22 cellular contexts compared by ENCODE assay signal in the genomic region with DNA sequence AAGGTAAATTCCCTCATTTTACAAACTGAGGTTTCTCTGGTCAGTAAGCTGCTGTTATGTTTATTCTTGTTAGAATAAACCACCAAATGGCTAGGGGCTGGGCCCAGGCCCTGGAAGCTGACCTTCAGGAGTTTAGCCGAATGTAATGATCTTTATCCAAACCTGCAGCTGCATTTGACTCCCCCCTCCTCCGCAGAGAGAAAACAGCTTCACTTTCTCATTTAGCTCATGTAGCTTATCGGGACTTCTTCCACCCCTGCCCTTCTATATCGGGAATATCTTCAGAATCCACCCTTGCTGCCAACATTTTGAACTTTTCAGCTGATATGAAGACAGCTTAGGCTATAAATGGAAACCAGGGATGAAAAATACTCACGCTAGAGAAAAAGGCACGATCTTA.
DNase-seq lines count a peak whose midpoint lies in the region; ATAC-seq, FAIRE-seq and TF ChIP-seq lines count a peak whose summit lies in the region.
"Had no signal": no experiment of that assay in that cellular context is flagged by ENCODE, and none has a peak within 500 bp of the region (broad histone marks: within the 10 kb centered on the region; RNA-seq: fewer than 3 reads in every experiment).

No MANE protein-coding gene starts in this region.

- H2AFZ ChIP-seq in IMR-90 (replicated peaks; ENCODE audit: low read length, poor library complexity) (no peak overlapping the region), K562 (ENCODE audit: low read depth, low read length) (no peak overlapping the region)
- H2AFZ ChIP-seq: neural progenitor cell had no signal

- H3K23ac ChIP-seq in IMR-90 (ENCODE audit: low read depth, low read length) = no peak overlapping the region

- peaks cover 20% of the 10 kb centered on the region for H3K4me1 Mint-ChIP-seq in progenitor cell of endocrine pancreas (ENCODE audit: low read depth)
- H3K4me1 Mint-ChIP-seq in activated naive CD4-positive, alpha-beta T cell treated with anti-CD3 and anti-CD28 coated beads, Interleukin-2, amount 10 ng/mL, durations not matched to agents 7 days and 5 days = no peaks in the 10 kb centered on the region

- H3K27me3 Mint-ChIP-seq in progenitor cell of endocrine pancreas = no peaks in the 10 kb centered on the region
- H3K27me3 Mint-ChIP-seq in activated naive CD4-positive, alpha-beta T cell treated with anti-CD3 and anti-CD28 coated beads, Interleukin-2, amount 10 ng/mL, durations not matched to agents 7 days and 5 days = no peaks in the 10 kb centered on the region
- H3K27me3 Mint-ChIP-seq: activated naive CD8-positive, alpha-beta T cell treated with anti-CD3 and anti-CD28 coated beads, Interleukin-2, amount 50 U/mL, for 24 hours had no signal

- TF ChIP-seq POLR2A in IMR-90 (IDR thresholded peaks at IDR 0.05; ENCODE audit: low read depth, low read length) (no peak), K562 (conservative IDR thresholded peaks at IDR 0.05) (no peak)

- peaks cover 13% of the 10 kb centered on the region for H3K9me1 ChIP-seq in IMR-90 (ENCODE audit: insufficient read depth, low read length)
- H3K9me1 ChIP-seq in K562 (ENCODE audit: control insufficient read depth, insufficient read depth, low read length) = no peaks in the 10 kb centered on the region

- H3K9me3 Mint-ChIP-seq in progenitor cell of endocrine pancreas (ENCODE audit: low read depth) = no peaks in the 10 kb centered on the region
- H3K9me3 Mint-ChIP-seq in activated naive CD4-positive, alpha-beta T cell treated with anti-CD3 and anti-CD28 coated beads, Interleukin-2, amount 10 ng/mL, durations not matched to agents 7 days and 5 days = no peaks in the 10 kb centered on the region
- H3K9me3 Mint-ChIP-seq: activated naive CD8-positive, alpha-beta T cell treated with anti-CD3 and anti-CD28 coated beads, Interleukin-2, amount 50 U/mL, for 24 hours; CD8-positive, alpha-beta T cell; neural progenitor cell had no signal

- no TSS peak for BruUV-seq in IMR-90 (replicated peaks; lab: Mats Ljungman, UMichigan)
- no TSS peak for BruUV-seq in K562 (replicated peaks; lab: Mats Ljungman, UMichigan)

- peak; percentile 34 for ATAC-seq in IMR-90 (ENCODE audit: low read depth)
- peak; percentile 72 for ATAC-seq in K562
- ATAC-seq in heart right ventricle = peak in 5 of 8 donors; percentile 23 to 62 (median 43)
- no peak for ATAC-seq in GM18519 (IDR thresholded peaks at IDR 0.05; ENCODE audit: low FRiP score, unreplicated experiment)
- no peak for ATAC-seq in GM21381 (IDR thresholded peaks at IDR 0.05; ENCODE audit: unreplicated experiment)
- ATAC-seq: activated CD4-positive, CD25-positive, alpha-beta regulatory T cell treated with anti-CD3 and anti-CD28 coated beads, Interleukin-2, amount 50 U/mL, for 24 hours; activated naive CD8-positive, alpha-beta T cell treated with anti-CD3 and anti-CD28 coated beads, Interleukin-2, amount 50 U/mL, for 24 hours; CD8-positive, alpha-beta T cell had no signal

- peaks cover 7% of the 10 kb centered on the region for H3K36me3 ChIP-seq in IMR-90 (ENCODE audit: control insufficient read depth, insufficient read depth, low read length)
- peaks cover 92% of the 10 kb centered on the region for H3K36me3 ChIP-seq in K562 (ENCODE audit: control insufficient read depth, insufficient read depth, low read length)
- H3K36me3 ChIP-seq in heart right ventricle = peaks cover 0 to 83% (median 3%) of the 10 kb centered on the region in 9 donors

- H2BK5ac ChIP-seq in IMR-90 (ENCODE audit: low read depth, low read length, poor library complexity, severe bottlenecking) = peak overlapping the region; percentile 18

- H3K9ac ChIP-seq in IMR-90 (ENCODE audit: low read depth, low read length) (no peak overlapping the region), K562 (ENCODE audit: insufficient read depth in 1 of 2, low read depth in 2 of 2, low read length in 2 of 2) (no peak overlapping the region)
- H3K9ac ChIP-seq: neural progenitor cell had no signal

- CTCF ChIA-PET in IMR-90 (lab: Yijun Ruan, JAX) (interaction anchor here (0.8 kb wide), 1 partner anchor 18 kb away, joined by 3 read pairs; no protein-coding TSS in a partner anchor), K562 (lab: Yijun Ruan, JAX; ENCODE audit: low intra/inter-chr PET ratio) (no interaction called here)
- CTCF ChIA-PET in activated naive CD4-positive, alpha-beta T cell treated with anti-CD3 and anti-CD28 coated beads, Interleukin-2, amount 10 ng/mL, durations not matched to agents 7 days and 5 days (lab: Charles Lee) = interaction anchor here (1.7 to 1.8 kb wide), 2 partner anchors 27 to 130 kb away, joined by 3 to 10 read pairs; no protein-coding TSS in a partner anchor

- no peak for TF ChIP-seq EP300 in K562 (IDR thresholded peaks at IDR 0.05; ENCODE audit: low read length)

- DNase-seq in IMR-90 (peak; percentile 19), K562 (ENCODE audit: extremely low read depth in 1 of 4, low spot score in 3 of 4) (peak in 2 of 4 experiments; percentile 55 to 75), heart right ventricle (no peak), progenitor cell of endocrine pancreas (ENCODE audit: low spot score, unreplicated experiment) (no peak)
- DNase-seq in activated naive CD4-positive, alpha-beta T cell (lab: John Stamatoyannopoulos, UW) = no peak
- no peak for DNase-seq in activated naive CD4-positive, alpha-beta T cell treated with anti-CD3 and anti-CD28 coated beads, Interleukin-2, amount 10 ng/mL, durations not matched to agents 7 days and 5 days
- DNase-seq: activated CD8-positive, alpha-beta memory T cell treated with anti-CD3 and anti-CD28 coated beads for 24 hours; activated naive CD8-positive, alpha-beta T cell treated with anti-CD3 and anti-CD28 coated beads, Interleukin-2, amount 50 U/mL, for 24 hours; CD8-positive, alpha-beta T cell; DMS79 treated with DMSO at 0.1 percent for 48 hours; Karpas-422; NCI-H1092; NCI-H2081; NCI-H524 treated with DMSO at 0.1 percent for 48 hours; SIG-M5; stimulated activated naive CD4-positive, alpha-beta T cell treated with Interleukin-2 at 50 U/mL for 16 hours had no signal

- H3K4me2 ChIP-seq in IMR-90 (ENCODE audit: low read depth, low read length) = peak overlapping the region; percentile 48
- no peak overlapping the region; the same call in 1 of the 2 replicates for H3K4me2 ChIP-seq in K562 (ENCODE audit: insufficient read depth, low read length)
- H3K4me2 ChIP-seq: neural progenitor cell had no signal

- H3K4ac ChIP-seq in IMR-90 (ENCODE audit: low read depth, low read length) = peak overlapping the region; percentile 21; the same call in 1 of the 2 replicates

- in situ Hi-C loops in IMR-90 (cut with MboI; ENCODE audit: low sequenced_read_pairs) (no loop called here), K562 (cut with MboI) (no loop called here)

- H2AK5ac ChIP-seq in IMR-90 (ENCODE audit: low read depth, low read length) = no peak overlapping the region

- no peaks in the 10 kb centered on the region for H3K27me3 ChIP-seq in IMR-90 (ENCODE audit: control insufficient read depth, insufficient read depth, low read length)
- no peaks in the 10 kb centered on the region for H3K27me3 ChIP-seq in K562 (ENCODE audit: control insufficient read depth in 2 of 2, insufficient read depth in 2 of 2, low read length in 2 of 2)
- H3K27me3 ChIP-seq in heart right ventricle = no peaks in the 10 kb centered on the region
- H3K27me3 ChIP-seq: neural progenitor cell had no signal

- H3K9me3 ChIP-seq in IMR-90 (ENCODE audit: control insufficient read depth, insufficient read depth, low read length) (no peaks in the 10 kb centered on the region), K562 (replicated peaks; ENCODE audit: control insufficient read depth, insufficient read depth, low read depth, low read length) (no peaks in the 10 kb centered on the region), heart right ventricle (no peaks in the 10 kb centered on the region)

- H4K20me1 ChIP-seq in IMR-90 (ENCODE audit: insufficient read depth, low read length) (peaks cover 8% of the 10 kb centered on the region; the same call in 1 of the 2 replicates), K562 (replicated peaks; ENCODE audit: control insufficient read depth, insufficient read depth, low read length) (peaks cover 5% of the 10 kb centered on the region; the same call in 1 of the 2 replicates)

- peak overlapping the region; percentile 50; the same call in 1 of the 2 replicates for H2BK20ac ChIP-seq in IMR-90 (ENCODE audit: low read depth, low read length)

- TF ChIP-seq RAD21 in IMR-90 (IDR thresholded peaks at IDR 0.05; ENCODE audit: low read length) = no peak
- no peak for TF ChIP-seq RAD21 in K562 (CRISPR knock-in tag; conservative IDR thresholded peaks at IDR 0.05 in 1 of 2, IDR thresholded peaks at IDR 0.05 in 1 of 2)

- H3K4me1 ChIP-seq in IMR-90 (ENCODE audit: control insufficient read depth, insufficient read depth, low read length) (peaks cover 14% of the 10 kb centered on the region), K562 (replicated peaks in 1 of 2; ENCODE audit: control insufficient read depth in 2 of 2, insufficient read depth in 2 of 2, low read length in 2 of 2) (peaks cover 10 to 17% of the 10 kb centered on the region in 2 experiments; a peak in 3 of 5 replicates), heart right ventricle (peaks cover 9 to 63% (median 39%) of the 10 kb centered on the region in 9 donors)
- H3K4me1 ChIP-seq: neural progenitor cell had no signal

- FAIRE-seq in K562 (lab: Jason Lieb, UNC) = peak; percentile 68
- FAIRE-seq: bronchial epithelial cell, GM18507 had no signal

- H3K56ac ChIP-seq in IMR-90 (ENCODE audit: extremely low read depth, insufficient read depth, low read length) = 0 out of 2 replicates have a peak overlapping the region, but pooled peaks have one; percentile 21

- dilution Hi-C loops in IMR-90 (cut with HindIII; ENCODE audit: low sequenced_read_pairs, unreplicated experiment) = loop anchor here (25.0 kb wide), 1 partner anchor 133 kb away; no protein-coding TSS in a partner anchor

- peak overlapping the region; percentile 78 for H3K18ac ChIP-seq in IMR-90 (ENCODE audit: low read depth, low read length)

- POLR2A ChIA-PET in IMR-90 (lab: Charles Lee; ENCODE audit: unreplicated experiment) (no interaction called here), K562 (lab: Yijun Ruan, JAX) (interaction anchor here (0.6 to 2.2 kb wide), 6 partner anchors 9 to 531 kb away, joined by 3 to 6 read pairs (median 5); no protein-coding TSS in a partner anchor)

- H3K27ac ChIP-seq in IMR-90 (ENCODE audit: insufficient read depth, low read length) = 0 out of 2 replicates have a peak overlapping the region, but pooled peaks have one; percentile 22
- H3K27ac ChIP-seq in K562 (ENCODE audit: extremely low read depth, low read depth, low read length) = peak overlapping the region; percentile 15; the same call in 1 of the 3 replicates
- peak overlapping the region in 9 of 10 donors; percentile 4 to 84 (median 67) for H3K27ac ChIP-seq in heart right ventricle
- H3K27ac ChIP-seq: neural progenitor cell had no signal

- peaks cover 48 to 70% of the 10 kb centered on the region in 2 experiments for H3K79me1 ChIP-seq in IMR-90 (ENCODE audit: low read depth in 1 of 2, low read length in 2 of 2)

- no peak overlapping the region for H3K4me3 Mint-ChIP-seq in progenitor cell of endocrine pancreas (ENCODE audit: low read depth)
- no peak overlapping the region for H3K4me3 Mint-ChIP-seq in activated naive CD4-positive, alpha-beta T cell treated with anti-CD3 and anti-CD28 coated beads, Interleukin-2, amount 10 ng/mL, durations not matched to agents 7 days and 5 days
- H3K4me3 Mint-ChIP-seq: activated naive CD8-positive, alpha-beta T cell treated with anti-CD3 and anti-CD28 coated beads, Interleukin-2, amount 50 U/mL, for 24 hours; CD8-positive, alpha-beta T cell; neural progenitor cell had no signal

- H4K91ac ChIP-seq in IMR-90 (ENCODE audit: insufficient read depth, low read depth, low read length) = no peak overlapping the region

- H3K79me2 ChIP-seq in K562 (ENCODE audit: control insufficient read depth, insufficient read depth, low read length) = peaks cover 93% of the 10 kb centered on the region

- peaks cover 38% of the 10 kb centered on the region for H3K36me3 Mint-ChIP-seq in progenitor cell of endocrine pancreas (ENCODE audit: insufficient read depth)
- H3K36me3 Mint-ChIP-seq in activated naive CD4-positive, alpha-beta T cell treated with anti-CD3 and anti-CD28 coated beads, Interleukin-2, amount 10 ng/mL, durations not matched to agents 7 days and 5 days = peaks cover 45% of the 10 kb centered on the region

- 17% methylated on average over 2 of the region's 6 CpGs; no CpG with 5 or more reads in 1 of the 2 experiments for WGBS in IMR-90 (ENCODE audit: extremely low coverage in 2 of 2, insufficient read length in 1 of 2), 2 experiments
- WGBS in K562 (ENCODE audit: insufficient coverage, low coverage, missing lambda C conversion rate) = 13% methylated on average over 6 of the region's 6 CpGs
- WGBS in heart right ventricle, 2 donors = 23 to 39% methylated on average over 6 of the region's 6 CpGs

- intact Hi-C loops in IMR-90 (cut with micrococcal nuclease) = no loop called here
- intact Hi-C loops in K562 (cut with micrococcal nuclease) = no loop called here
- intact Hi-C loops in heart right ventricle (cut with DNase I) = no loop called here

- peak overlapping the region in 1 of 2 experiments; percentile 28; a peak in 1 of 4 replicates for H4K8ac ChIP-seq in IMR-90 (ENCODE audit: low read depth in 2 of 2, low read length in 2 of 2)

- 0 out of 2 replicates have a peak overlapping the region, but pooled peaks have one; percentile 5 for H3K14ac ChIP-seq in IMR-90 (replicated peaks; ENCODE audit: low read depth, low read length)

- H2AK9ac ChIP-seq in IMR-90 (replicated peaks; ENCODE audit: low read depth, low read length, poor library complexity) = no peak overlapping the region

- peak overlapping the region; percentile 62; the same call in 1 of the 2 replicates for H4K5ac ChIP-seq in IMR-90 (ENCODE audit: low read depth, low read length)

- no peak overlapping the region for H2BK120ac ChIP-seq in IMR-90 (ENCODE audit: low read depth, low read length)

- no peak overlapping the region for H2BK15ac ChIP-seq in IMR-90 (ENCODE audit: low read depth, low read length)

- TF ChIP-seq CTCF in IMR-90 (conservative IDR thresholded peaks at IDR 0.05; ENCODE audit: low read depth, low read length) = no peak
- no peak for TF ChIP-seq CTCF in K562 (IDR thresholded peaks at IDR 0.05 in 2 of 3, conservative IDR thresholded peaks at IDR 0.05 in 1 of 3; ENCODE audit: insufficient read depth in 2 of 3, low read depth in 1 of 3, low read length in 3 of 3)
- no peak for TF ChIP-seq CTCF in heart right ventricle (IDR thresholded peaks at IDR 0.05)
- TF ChIP-seq CTCF in progenitor cell of endocrine pancreas (IDR thresholded peaks at IDR 0.05; ENCODE audit: unreplicated experiment) = no peak

- H3K27ac Mint-ChIP-seq in progenitor cell of endocrine pancreas = peak overlapping the region; percentile 1
- H3K27ac Mint-ChIP-seq in activated naive CD4-positive, alpha-beta T cell treated with anti-CD3 and anti-CD28 coated beads, Interleukin-2, amount 10 ng/mL, durations not matched to agents 7 days and 5 days = no peak overlapping the region
- H3K27ac Mint-ChIP-seq: activated naive CD8-positive, alpha-beta T cell treated with anti-CD3 and anti-CD28 coated beads, Interleukin-2, amount 50 U/mL, for 24 hours; CD8-positive, alpha-beta T cell; neural progenitor cell had no signal

- H3K4me3 ChIP-seq in IMR-90 (ENCODE audit: insufficient read depth, low read depth, low read length) (no peak overlapping the region), K562 (no peak overlapping the region), heart right ventricle (peak overlapping the region in 1 of 10 donors; percentile 20)
- H3K4me3 ChIP-seq: neural progenitor cell had no signal

Comparison
In these comparisons a context has a peak if more than half of its experiments do, and no peak if none do; other contexts are left out.
1. ATAC-seq: peak in IMR-90 (single experiment), K562 (single experiment) and heart right ventricle (5 of 8); none in GM18519 (single experiment) and GM21381 (single experiment).
2. H3K27ac ChIP-seq: peak in every context shown above with its lines; median percentile 67 in heart right ventricle; 22 in IMR-90; 15 in K562.